ENCODE assay signal across 1 cellular context in the genomic region with DNA sequence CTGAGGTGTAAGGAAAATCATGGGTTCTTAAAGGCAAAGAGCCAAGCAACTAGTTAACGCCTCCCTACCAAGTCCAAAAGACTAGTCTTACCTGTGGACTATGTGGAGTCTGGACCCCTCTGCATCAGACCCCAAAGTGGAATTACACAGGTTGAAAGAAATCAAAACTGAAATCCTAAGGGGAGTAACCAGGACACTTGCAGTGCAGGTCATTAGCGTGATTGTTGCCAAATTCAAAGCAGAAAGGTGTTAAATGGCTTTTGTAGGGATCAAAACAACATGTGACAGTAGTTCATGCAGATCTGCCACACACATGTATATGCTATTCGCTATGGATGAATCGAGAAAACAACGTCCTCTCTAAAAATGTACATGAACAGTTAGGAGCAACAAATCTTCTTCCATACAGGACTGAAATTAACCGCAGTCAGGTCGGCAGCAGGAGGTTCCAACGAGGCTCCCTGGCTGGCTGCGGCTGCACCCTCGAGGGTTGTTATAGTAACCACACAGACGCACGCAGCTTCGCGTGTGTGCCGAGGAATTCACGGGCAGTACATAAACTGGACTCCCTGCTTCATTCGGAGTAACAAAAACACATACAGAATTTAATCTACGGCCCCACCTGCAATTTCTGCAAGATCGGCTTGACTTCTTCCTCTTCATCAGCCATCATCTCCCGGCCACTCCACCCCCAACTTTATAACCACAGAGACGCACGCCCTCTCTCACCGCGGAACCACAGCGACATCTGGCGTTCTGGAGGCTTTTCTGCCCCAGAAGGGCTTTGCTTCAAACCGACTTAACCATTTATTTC.
TF ChIP-seq lines count a peak whose summit lies in the region.

A gene with protein sequence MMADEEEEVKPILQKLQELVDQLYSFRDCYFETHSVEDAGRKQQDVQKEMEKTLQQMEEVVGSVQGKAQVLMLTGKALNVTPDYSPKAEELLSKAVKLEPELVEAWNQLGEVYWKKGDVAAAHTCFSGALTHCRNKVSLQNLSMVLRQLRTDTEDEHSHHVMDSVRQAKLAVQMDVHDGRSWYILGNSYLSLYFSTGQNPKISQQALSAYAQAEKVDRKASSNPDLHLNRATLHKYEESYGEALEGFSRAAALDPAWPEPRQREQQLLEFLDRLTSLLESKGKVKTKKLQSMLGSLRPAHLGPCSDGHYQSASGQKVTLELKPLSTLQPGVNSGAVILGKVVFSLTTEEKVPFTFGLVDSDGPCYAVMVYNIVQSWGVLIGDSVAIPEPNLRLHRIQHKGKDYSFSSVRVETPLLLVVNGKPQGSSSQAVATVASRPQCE (minus strand): TSS at position 687 of the 814 bp plus-strand sequence. CDS start 14 bp downstream, at position 673.

TF ChIP-seq in endothelial cell of umbilical vein, 7 proteins besides CTCF, POLR2A, EP300 and RAD21 (continued from another document):
- TF ChIP-seq EZH2 (IDR thresholded peaks at IDR 0.05; ENCODE audit: borderline replicate concordance, low read depth, low read length, severe bottlenecking): no peak
- TF ChIP-seq, protein P1, sequence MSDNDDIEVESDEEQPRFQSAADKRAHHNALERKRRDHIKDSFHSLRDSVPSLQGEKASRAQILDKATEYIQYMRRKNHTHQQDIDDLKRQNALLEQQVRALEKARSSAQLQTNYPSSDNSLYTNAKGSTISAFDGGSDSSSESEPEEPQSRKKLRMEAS (IDR thresholded peaks at IDR 0.05; ENCODE audit: insufficient read depth, insufficient read length): no peak
